In genomic region chr2:67733517-67733916, GRCh38 we compare ENCODE assay signal across 9 cellular contexts.
A peak's percentile ranks its signal among the peaks of the same experiment; 100 is the strongest.
DNase-seq lines count a peak whose midpoint lies in the region; ATAC-seq and TF ChIP-seq lines count a peak whose summit lies in the region.
"Had no signal": no experiment of that assay in that cellular context is flagged by ENCODE, and none has a peak within 500 bp of the region (broad histone marks: within the 10 kb centered on the region; RNA-seq: fewer than 3 reads in every experiment).

No MANE protein-coding gene starts in this region.

- H3K4me1 ChIP-seq in SJCRH30 = no peaks in the 10 kb centered on the region

- no peaks in the 10 kb centered on the region for H3K36me3 Mint-ChIP-seq in activated T-helper 1 cell treated with anti-CD3 and anti-CD28 coated beads, Interleukin-12 subunit alpha, Interleukin-12 subunit beta, Interleukin-2, Interleukin-4 antibody, amounts not matched to agents 30 ng/mL and 10 ng/mL and 1 ng/mL, durations not matched to agents 14 hours and 24 hours and 36 hours (ENCODE audit: low read depth)

- no peaks in the 10 kb centered on the region for H3K9me3 Mint-ChIP-seq in activated T-helper 1 cell treated with anti-CD3 and anti-CD28 coated beads, Interleukin-12 subunit alpha, Interleukin-12 subunit beta, Interleukin-2, Interleukin-4 antibody, amounts not matched to agents 30 ng/mL and 10 ng/mL and 1 ng/mL, durations not matched to agents 14 hours and 24 hours and 36 hours

- TF ChIP-seq CTCF in GM20000 (IDR thresholded peaks at IDR 0.05; ENCODE audit: extremely low read depth, missing control alignments) = peak; percentile 59

- no peak overlapping the region for H3K4me3 ChIP-seq in SJCRH30
- H3K4me3 ChIP-seq: thoracic aorta had no signal

- DNase-seq in Caki2 (ENCODE audit: low read depth) (peak; percentile 18), GM20000 (ENCODE audit: low spot score) (peak; percentile 28), SJCRH30 (peak; percentile 27 to 49), hepatic stellate cell (ENCODE audit: low spot score) (peak; percentile 19), NK-92 (lab: John Stamatoyannopoulos, UW; ENCODE audit: unreplicated experiment) (no peak), NCI-H446 treated with DMSO at 0.1 percent for 48 hours (lab: John Stamatoyannopoulos, UW) (no peak)
- no peak for DNase-seq in activated T-helper 1 cell treated with anti-CD3 and anti-CD28 coated beads, Interleukin-12 subunit alpha, Interleukin-12 subunit beta, Interleukin-2, Interleukin-4 antibody, amounts not matched to agents 30 ng/mL and 10 ng/mL and 1 ng/mL, durations not matched to agents 14 hours and 24 hours and 36 hours (ENCODE audit: low spot score)

- H3K27me3 ChIP-seq in SJCRH30 = peaks cover 3% of the 10 kb centered on the region; the same call in 1 of the 2 replicates

- H3K4me3 Mint-ChIP-seq in activated T-helper 1 cell treated with anti-CD3 and anti-CD28 coated beads, Interleukin-12 subunit alpha, Interleukin-12 subunit beta, Interleukin-2, Interleukin-4 antibody, amounts not matched to agents 30 ng/mL and 10 ng/mL and 1 ng/mL, durations not matched to agents 14 hours and 24 hours and 36 hours = no peak overlapping the region

- no peak for ATAC-seq in HG03521 (IDR thresholded peaks at IDR 0.05; ENCODE audit: unreplicated experiment)

- no peaks in the 10 kb centered on the region for H3K36me3 ChIP-seq in SJCRH30
- H3K36me3 ChIP-seq: thoracic aorta had no signal

- in situ Hi-C loops in Caki2 (cut with HindIII; ENCODE audit: low pct_unique_long_range_greater_than_20kb, low sequenced_read_pairs) = no loop called here

- no peaks in the 10 kb centered on the region for H3K9me3 ChIP-seq in SJCRH30 (replicated peaks)
- H3K9me3 ChIP-seq: thoracic aorta had no signal

- H3K27me3 Mint-ChIP-seq in activated T-helper 1 cell treated with anti-CD3 and anti-CD28 coated beads, Interleukin-12 subunit alpha, Interleukin-12 subunit beta, Interleukin-2, Interleukin-4 antibody, amounts not matched to agents 30 ng/mL and 10 ng/mL and 1 ng/mL, durations not matched to agents 14 hours and 24 hours and 36 hours (ENCODE audit: insufficient read depth) = no peaks in the 10 kb centered on the region

- no peaks in the 10 kb centered on the region for H3K4me1 Mint-ChIP-seq in activated T-helper 1 cell treated with anti-CD3 and anti-CD28 coated beads, Interleukin-12 subunit alpha, Interleukin-12 subunit beta, Interleukin-2, Interleukin-4 antibody, amounts not matched to agents 30 ng/mL and 10 ng/mL and 1 ng/mL, durations not matched to agents 14 hours and 24 hours and 36 hours (ENCODE audit: low read depth)

- no peak overlapping the region for H3K27ac Mint-ChIP-seq in activated T-helper 1 cell treated with anti-CD3 and anti-CD28 coated beads, Interleukin-12 subunit alpha, Interleukin-12 subunit beta, Interleukin-2, Interleukin-4 antibody, amounts not matched to agents 30 ng/mL and 10 ng/mL and 1 ng/mL, durations not matched to agents 14 hours and 24 hours and 36 hours

- intact Hi-C loops in activated T-helper 1 cell treated with anti-CD3 and anti-CD28 coated beads, Interleukin-12 subunit alpha, Interleukin-12 subunit beta, Interleukin-2, Interleukin-4 antibody, amounts not matched to agents 30 ng/mL and 10 ng/mL and 1 ng/mL, durations not matched to agents 14 hours and 24 hours and 36 hours (cut with micrococcal nuclease) = no loop called here

- H3K27ac ChIP-seq in SJCRH30 = no peak overlapping the region
- H3K27ac ChIP-seq: thoracic aorta had no signal

Comparison
In these comparisons a context has a peak if more than half of its experiments do, and no peak if none do; other contexts are left out.
1. DNase-seq: peak in Caki2 (single experiment), GM20000 (single experiment), SJCRH30 (2 of 2) and hepatic stellate cell (single experiment); none in NK-92 (single experiment), activated T-helper 1 cell treated with anti-CD3 and anti-CD28 coated beads, Interleukin-12 subunit alpha, Interleukin-12 subunit beta, Interleukin-2, Interleukin-4 antibody, amounts not matched to agents 30 ng/mL and 10 ng/mL and 1 ng/mL, durations not matched to agents 14 hours and 24 hours and 36 hours (single experiment) and NCI-H446 treated with DMSO at 0.1 percent for 48 hours (single experiment).